Comparison of ENCODE assay signal across 9 cellular contexts in the genomic region with DNA sequence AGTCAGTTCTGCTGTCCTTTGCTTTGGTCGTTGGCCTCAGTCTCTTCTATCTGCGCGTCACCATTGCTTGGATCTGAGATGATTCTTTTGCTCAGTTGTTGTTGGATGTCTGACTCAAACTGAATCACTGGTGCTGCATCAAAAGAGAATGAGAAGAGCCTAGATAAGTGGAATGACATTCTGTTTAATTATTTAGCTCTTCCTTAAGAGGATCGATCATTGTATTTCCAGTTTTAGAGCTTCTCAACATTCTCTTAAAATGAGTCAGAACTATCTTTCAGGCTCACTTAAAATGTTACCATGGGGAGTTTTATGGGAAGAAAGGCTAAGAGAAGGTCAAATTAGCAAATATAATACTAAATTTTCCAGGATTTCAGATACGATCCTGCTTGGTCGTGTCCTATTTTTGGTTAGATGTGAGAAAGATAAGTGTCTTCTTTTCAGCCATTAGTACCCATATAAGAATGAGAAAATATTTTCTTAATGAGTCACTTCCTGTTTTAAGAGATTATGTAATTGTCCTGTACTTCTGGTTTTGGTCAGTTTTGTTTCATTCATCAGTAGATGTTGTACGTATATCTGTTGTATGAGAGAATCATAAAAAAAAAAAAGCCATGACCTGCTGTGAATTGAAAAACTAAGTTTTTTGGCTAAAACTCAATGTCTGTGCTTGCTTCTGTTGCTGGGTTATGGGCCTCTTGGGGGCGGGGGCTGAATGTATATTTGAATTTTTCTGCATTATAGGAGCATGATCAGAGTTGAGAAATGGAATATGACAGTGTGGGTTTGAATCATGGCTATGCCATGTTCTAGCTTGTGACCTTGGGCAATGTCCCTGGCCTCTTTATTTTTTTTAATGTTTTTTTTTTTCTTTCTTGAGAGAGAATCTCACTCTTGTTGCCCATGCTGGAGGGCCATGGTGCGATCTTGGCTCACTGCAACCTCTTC. TPM values are rescaled to one million over a fixed set of nuclear protein-coding genes. Genes with fewer than 3 reads are reported as not detected.
DNase-seq lines count a peak whose midpoint lies in the region; ATAC-seq and TF ChIP-seq lines count a peak whose summit lies in the region.
"Had no signal": no experiment of that assay in that cellular context is flagged by ENCODE, and none has a peak within 500 bp of the region (broad histone marks: within the 10 kb centered on the region; RNA-seq: fewer than 3 reads in every experiment).

No MANE protein-coding gene starts in this region.

- H3K27me3 Mint-ChIP-seq in activated CD8-positive, alpha-beta memory T cell treated with anti-CD3 and anti-CD28 coated beads, Interleukin-2, amount 10 ng/mL, durations not matched to agents 7 days and 5 days, result no peaks in the 10 kb centered on the region
- H3K27me3 Mint-ChIP-seq in effector memory CD8-positive, alpha-beta T cell, result no peaks in the 10 kb centered on the region
- no peaks in the 10 kb centered on the region for H3K27me3 Mint-ChIP-seq in osteocyte (ENCODE audit: unreplicated experiment)

- no peak for TF ChIP-seq CTCF in osteocyte (IDR thresholded peaks at IDR 0.05)

- CTCF ChIA-PET in activated CD8-positive, alpha-beta memory T cell treated with anti-CD3 and anti-CD28 coated beads, Interleukin-2, amount 10 ng/mL, durations not matched to agents 7 days and 5 days (lab: Charles Lee), result interaction anchor here (0.8 to 1.0 kb wide), 3 partner anchors 10 to 33 kb away, joined by 3 to 4 read pairs (median 4); no protein-coding TSS in a partner anchor

- DNase-seq in activated CD8-positive, alpha-beta memory T cell treated with anti-CD3 and anti-CD28 coated beads, Interleukin-2, amount 10 ng/mL, durations not matched to agents 7 days and 5 days, result no peak
- no peak for DNase-seq in activated CD8-positive, alpha-beta memory T cell treated with anti-CD3 and anti-CD28 coated beads, Interleukin-2, amount 50 U/mL, for 4 hours
- DNase-seq in RKO (ENCODE audit: low spot score) (peak; percentile 90), osteocyte (ENCODE audit: extremely low spot score, unreplicated experiment) (no peak), NCI-H1105 treated with DMSO at 0.1 percent for 48 hours (lab: John Stamatoyannopoulos, UW) (no peak), NCI-H524 (lab: John Stamatoyannopoulos, UW) (no peak)
- no peak for DNase-seq in effector memory CD8-positive, alpha-beta T cell
- DNase-seq: DND-41 had no signal

- H3K4me3 Mint-ChIP-seq in activated CD8-positive, alpha-beta memory T cell treated with anti-CD3 and anti-CD28 coated beads, Interleukin-2, amount 10 ng/mL, durations not matched to agents 7 days and 5 days, result no peak overlapping the region
- H3K4me3 Mint-ChIP-seq in effector memory CD8-positive, alpha-beta T cell, result peak overlapping the region; percentile 52 to 58
- peak overlapping the region; percentile 51 for H3K4me3 Mint-ChIP-seq in osteocyte (ENCODE audit: unreplicated experiment)

- peak; percentile 42 for ATAC-seq in activated CD8-positive, alpha-beta memory T cell treated with anti-CD3 and anti-CD28 coated beads, Interleukin-2, amount 10 ng/mL, durations not matched to agents 7 days and 5 days
- peak; percentile 49 for ATAC-seq in HG03025 (IDR thresholded peaks at IDR 0.05; ENCODE audit: low FRiP score, unreplicated experiment)
- ATAC-seq in effector memory CD8-positive, alpha-beta T cell (replicated peaks), result peak; percentile 82

- H3K4me1 Mint-ChIP-seq in activated CD8-positive, alpha-beta memory T cell treated with anti-CD3 and anti-CD28 coated beads, Interleukin-2, amount 10 ng/mL, durations not matched to agents 7 days and 5 days, result peaks cover 36% of the 10 kb centered on the region
- peaks cover 30 to 54% of the 10 kb centered on the region in 2 donors for H3K4me1 Mint-ChIP-seq in effector memory CD8-positive, alpha-beta T cell (ENCODE audit: low read depth in 2 of 2)
- H3K4me1 Mint-ChIP-seq in osteocyte (ENCODE audit: unreplicated experiment), result peaks cover 37% of the 10 kb centered on the region

- H3K27ac Mint-ChIP-seq in activated CD8-positive, alpha-beta memory T cell treated with anti-CD3 and anti-CD28 coated beads, Interleukin-2, amount 10 ng/mL, durations not matched to agents 7 days and 5 days, result peak overlapping the region; percentile 69
- peak overlapping the region; percentile 84 to 98 for H3K27ac Mint-ChIP-seq in effector memory CD8-positive, alpha-beta T cell
- H3K27ac Mint-ChIP-seq in osteocyte (ENCODE audit: unreplicated experiment), result peak overlapping the region; percentile 98

- peaks cover 2% of the 10 kb centered on the region for H3K9me3 Mint-ChIP-seq in activated CD8-positive, alpha-beta memory T cell treated with anti-CD3 and anti-CD28 coated beads, Interleukin-2, amount 10 ng/mL, durations not matched to agents 7 days and 5 days (ENCODE audit: low read depth)
- H3K9me3 Mint-ChIP-seq in effector memory CD8-positive, alpha-beta T cell, result no peaks in the 10 kb centered on the region
- no peaks in the 10 kb centered on the region for H3K9me3 Mint-ChIP-seq in osteocyte (ENCODE audit: unreplicated experiment)

- peaks cover 66% of the 10 kb centered on the region for H3K36me3 Mint-ChIP-seq in activated CD8-positive, alpha-beta memory T cell treated with anti-CD3 and anti-CD28 coated beads, Interleukin-2, amount 10 ng/mL, durations not matched to agents 7 days and 5 days
- H3K36me3 Mint-ChIP-seq in effector memory CD8-positive, alpha-beta T cell (ENCODE audit: insufficient read depth), result peaks cover 86% of the 10 kb centered on the region
- peaks cover 9% of the 10 kb centered on the region for H3K36me3 Mint-ChIP-seq in osteocyte (ENCODE audit: unreplicated experiment)

RNA-seq across cellular contexts. Expression of gene CASP10, which starts 31.5 kb away (rescaled TPM):
- 10 to 100 TPM; 26.6 to 37.4 TPM for total RNA-seq in activated CD8-positive, alpha-beta memory T cell treated with anti-CD3 and anti-CD28 coated beads, Interleukin-2, amount 10 ng/mL, durations not matched to agents 7 days and 5 days
- 0.35 TPM in 1 of 2 replicates, not detected in the other for total RNA-seq in osteocyte

RNA-seq across cellular contexts. Expression of gene CFLAR, which starts 35.4 kb away (rescaled TPM):
- total RNA-seq in activated CD8-positive, alpha-beta memory T cell treated with anti-CD3 and anti-CD28 coated beads, Interleukin-2, amount 10 ng/mL, durations not matched to agents 7 days and 5 days, result 100 to 1,000 TPM; 193 to 242 TPM
- total RNA-seq in osteocyte, result 45.8 and 48.1 TPM in 2 replicates

Comparison
In these comparisons a context has a peak if more than half of its experiments do, and no peak if none do; other contexts are left out.
1. RNA of gene CASP10, which starts 31.5 kb away (total RNA-seq): 26.6 to 37.4 TPM in activated CD8-positive, alpha-beta memory T cell treated with anti-CD3 and anti-CD28 coated beads, Interleukin-2, amount 10 ng/mL, durations not matched to agents 7 days and 5 days; 0.35 TPM in osteocyte; every median in the first group is over 10 times any median in the second.
2. Peak in every context shown above with its lines, with median percentiles within 50 percentile points of each other: ATAC-seq and H3K27ac Mint-ChIP-seq.